In the genomic region with DNA sequence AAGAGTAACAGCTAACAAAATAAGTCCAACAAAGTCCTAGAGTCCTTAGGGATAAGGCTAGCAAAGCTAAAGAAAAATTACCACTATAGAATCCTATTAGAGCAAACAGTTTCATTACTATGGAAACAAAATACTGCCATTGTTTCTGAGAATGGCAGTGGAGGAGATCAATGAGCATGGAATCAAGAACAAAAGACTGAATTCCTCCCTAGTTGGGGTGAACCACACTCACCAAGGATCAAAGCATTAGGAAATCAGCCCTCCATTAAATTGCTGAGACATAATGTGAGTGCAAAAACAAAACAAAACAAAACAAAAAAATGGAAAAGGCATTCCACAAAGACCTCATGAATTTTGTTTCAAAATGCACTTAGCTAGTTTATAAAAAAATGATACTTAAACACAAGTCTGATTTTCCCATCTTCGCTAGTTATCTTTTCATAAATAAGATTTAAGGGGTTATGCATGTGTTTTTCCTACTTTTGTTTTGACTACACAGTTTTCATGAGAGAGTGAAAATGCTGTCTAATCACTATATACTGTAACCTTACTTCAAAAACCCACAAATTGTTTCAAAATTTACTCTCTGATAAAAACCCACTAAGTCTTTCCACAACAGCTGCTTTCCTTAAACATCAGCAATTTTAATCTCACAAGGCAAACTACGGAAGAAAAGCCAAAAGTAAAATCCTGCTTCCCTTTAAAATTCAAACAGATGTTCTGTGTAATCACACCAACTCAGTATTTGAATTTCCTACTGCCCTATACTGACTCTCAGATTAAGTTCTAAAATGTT, we compare ENCODE assay signal across 8 cellular contexts. TPM values are rescaled to one million over a fixed set of nuclear protein-coding genes. Genes with fewer than 3 reads are reported as not detected.
DNase-seq lines count a peak whose midpoint lies in the region; ATAC-seq and TF ChIP-seq lines count a peak whose summit lies in the region.

No MANE protein-coding gene starts in this region.

- TF ChIP-seq CTCF in uterus (IDR thresholded peaks at IDR 0.05): no peak
- TF ChIP-seq CTCF in BE2C (IDR thresholded peaks at IDR 0.05; ENCODE audit: low read depth, low read length): no peak

- no peak overlapping the region for H3K27ac ChIP-seq in iPS-20b (ENCODE audit: low read length)
- H3K27ac ChIP-seq in uterus: peak overlapping the region; percentile 54 to 81

- peaks cover 68% of the 10 kb centered on the region for H3K4me1 Mint-ChIP-seq in activated T-cell treated with anti-CD3 and anti-CD28 coated beads, Interleukin-2, amount 50 U/mL, for 72 hours (ENCODE audit: low read depth)

- H3K9me3 ChIP-seq in iPS-20b (ENCODE audit: insufficient read depth, low read depth, low read length) (peaks cover 15% of the 10 kb centered on the region; the same call in 1 of the 2 replicates), uterus (no peaks in the 10 kb centered on the region), BE2C (peaks cover 3% of the 10 kb centered on the region; the same call in 1 of the 2 replicates)

- peak overlapping the region; percentile 57 to 66 for H3K4me3 Mint-ChIP-seq in activated T-cell treated with anti-CD3 and anti-CD28 coated beads, Interleukin-2, amount 50 U/mL, for 72 hours

- H3K36me3 Mint-ChIP-seq in activated T-cell treated with anti-CD3 and anti-CD28 coated beads, Interleukin-2, amount 50 U/mL, for 72 hours (ENCODE audit: insufficient read depth in 2 of 2): peaks cover 19 to 27% of the 10 kb centered on the region in 2 donors

- peaks cover 9 to 12% of the 10 kb centered on the region in 2 donors for H3K9me3 Mint-ChIP-seq in activated T-cell treated with anti-CD3 and anti-CD28 coated beads, Interleukin-2, amount 50 U/mL, for 72 hours

- no peaks in the 10 kb centered on the region for H3K27me3 Mint-ChIP-seq in activated T-cell treated with anti-CD3 and anti-CD28 coated beads, Interleukin-2, amount 50 U/mL, for 72 hours (ENCODE audit: low read depth)

- CTCF ChIA-PET in HEK293T (lab: Yijun Ruan, JAX): interaction anchor here (0.9 kb wide), 1 partner anchor 163 kb away, joined by 3 read pairs; no protein-coding TSS in a partner anchor

- POLR2A ChIA-PET in HEK293T (lab: Yijun Ruan, JAX): interaction anchor here (0.7 to 3.0 kb wide), 3 partner anchors 9 to 20 kb away, joined by 4 to 28 read pairs (median 8); a partner anchor contains a TSS

- H3K36me3 ChIP-seq in iPS-20b (ENCODE audit: insufficient read depth, low read depth, low read length): peaks cover 17% of the 10 kb centered on the region
- H3K36me3 ChIP-seq in uterus: no peaks in the 10 kb centered on the region
- peaks cover 15% of the 10 kb centered on the region for H3K36me3 ChIP-seq in BE2C

- peak overlapping the region; percentile 26; the same call in 1 of the 2 replicates for H3K9ac ChIP-seq in iPS-20b (ENCODE audit: low read depth, low read length)

- H3K4me1 ChIP-seq in iPS-20b (ENCODE audit: insufficient read depth, low read length) (peaks cover 37% of the 10 kb centered on the region), uterus (peaks cover 0 to 6% of the 10 kb centered on the region in 2 donors), BE2C (peaks cover 20% of the 10 kb centered on the region)

- ATAC-seq in activated T-cell treated with anti-CD3 and anti-CD28 coated beads, Interleukin-2, amount 50 U/mL, for 72 hours (replicated peaks in 1 of 2): peak in 1 of 2 donors; percentile 26
- no peak for ATAC-seq in GM21526 (IDR thresholded peaks at IDR 0.05; ENCODE audit: low FRiP score, unreplicated experiment)

- DNase-seq in activated T-cell treated with anti-CD3 and anti-CD28 coated beads, Interleukin-2, amount 50 U/mL, for 72 hours: no peak
- no peak for DNase-seq in activated T-cell treated with anti-CD3 and anti-CD28 coated beads, Interleukin-2, amount 50 U/mL, for 1 hour
- DNase-seq in astrocyte of the hippocampus (ENCODE audit: low read depth, low spot score) (peak; percentile 56), uterus (no peak), BE2C (no peak), HEK293T (ENCODE audit: extremely low spot score) (no peak)

- 0 out of 2 replicates have a peak overlapping the region, but pooled peaks have one; percentile 10 for H3K4me3 ChIP-seq in iPS-20b (ENCODE audit: low read length)
- no peak overlapping the region for H3K4me3 ChIP-seq in uterus
- no peak overlapping the region for H3K4me3 ChIP-seq in BE2C (ENCODE audit: low read depth, low read length)

- intact Hi-C loops in uterus (cut with DNase I; ENCODE audit: low total_unique reads): no loop called here

- peak overlapping the region; percentile 72 for H3K27ac Mint-ChIP-seq in activated T-cell treated with anti-CD3 and anti-CD28 coated beads, Interleukin-2, amount 50 U/mL, for 72 hours

- H3K27me3 ChIP-seq in iPS-20b (ENCODE audit: insufficient read depth, low read length): no peaks in the 10 kb centered on the region
- H3K27me3 ChIP-seq in uterus: no peaks in the 10 kb centered on the region
- no peaks in the 10 kb centered on the region for H3K27me3 ChIP-seq in BE2C

- TF ChIP-seq POLR2A in uterus (IDR thresholded peaks at IDR 0.05): no peak

TF ChIP-seq in HEK293T, 16 proteins besides CTCF, POLR2A, EP300 and RAD21:
- TF ChIP-seq FOXM1 (IDR thresholded peaks at IDR 0.05; ENCODE audit: borderline replicate concordance): no peak
- TF ChIP-seq ZNF384 (IDR thresholded peaks at IDR 0.05): no peak
- no peak for TF ChIP-seq BHLHE40 (IDR thresholded peaks at IDR 0.05; ENCODE audit: borderline replicate concordance)
- TF ChIP-seq ELF4 (IDR thresholded peaks at IDR 0.05): no peak
- TF ChIP-seq TARDBP (IDR thresholded peaks at IDR 0.05): no peak
- TF ChIP-seq LEF1 (IDR thresholded peaks at IDR 0.05; ENCODE audit: borderline replicate concordance): no peak
- TF ChIP-seq HDGF (IDR thresholded peaks at IDR 0.05; ENCODE audit: borderline replicate concordance): no peak

RNA-seq across cellular contexts. Expression of a gene that starts 9.7 kb away (rescaled TPM):
- 10 to 100 TPM; 41.1 to 48.3 TPM for total RNA-seq in activated T-cell treated with anti-CD3 and anti-CD28 coated beads, Interleukin-2, amount 50 U/mL, for 72 hours
- total RNA-seq in uterus: 10 to 100 TPM in 3 of 4 donors, 1 to 10 TPM in 1; 9.5 to 54.5 (median 22.4) TPM
- polyA plus RNA-seq in BE2C (2012; ENCODE audit: insufficient read depth, insufficient read length, low read depth): 43.1 TPM
